ENCODE assay signal across 12 cellular contexts in genomic region chr15:96037584-96037983, GRCh38.
DNase-seq lines count a peak whose midpoint lies in the region; ATAC-seq and TF ChIP-seq lines count a peak whose summit lies in the region.
"Had no signal": no experiment of that assay in that cellular context is flagged by ENCODE, and none has a peak within 500 bp of the region (broad histone marks: within the 10 kb centered on the region; RNA-seq: fewer than 3 reads in every experiment).

No MANE protein-coding gene starts in this region.

- peaks cover 0 to 11% (median 6%) of the 10 kb centered on the region in 4 donors for H3K4me1 Mint-ChIP-seq in naive thymus-derived CD8-positive, alpha-beta T cell

- H3K4me3 ChIP-seq in upper lobe of right lung = no peak overlapping the region

- H3K4me3 Mint-ChIP-seq in naive thymus-derived CD8-positive, alpha-beta T cell = no peak overlapping the region
- H3K4me3 Mint-ChIP-seq: CD4-positive, CD25-positive, alpha-beta regulatory T cell; IgD-negative memory B cell had no signal

- H3K27ac ChIP-seq in upper lobe of right lung = no peak overlapping the region

- DNase-seq in EH (ENCODE audit: low read depth) (peak; percentile 36), astrocyte of the hippocampus (ENCODE audit: low read depth, low spot score) (peak; percentile 63), middle frontal gyrus (ENCODE audit: extremely low spot score, low spot score) (no peak), upper lobe of right lung (no peak)
- DNase-seq in naive thymus-derived CD8-positive, alpha-beta T cell = no peak
- DNase-seq: activated gamma-delta T cell, NCI-H69 had no signal

- TF ChIP-seq CTCF in upper lobe of right lung (IDR thresholded peaks at IDR 0.05) = no peak

- H3K27me3 Mint-ChIP-seq in naive thymus-derived CD8-positive, alpha-beta T cell = peaks cover 20 to 93% (median 49%) of the 10 kb centered on the region in 5 donors

- POLR2A ChIA-PET in naive thymus-derived CD8-positive, alpha-beta T cell (lab: Charles Lee) = no interaction called here

- intact Hi-C loops in upper lobe of right lung (cut with DNase I) = no loop called here

- peaks cover 0 to 6% (median 0%) of the 10 kb centered on the region in 9 donors for H3K9me3 Mint-ChIP-seq in naive thymus-derived CD8-positive, alpha-beta T cell

- peaks cover 0 to 5% (median 0%) of the 10 kb centered on the region in 3 donors for H3K36me3 Mint-ChIP-seq in naive thymus-derived CD8-positive, alpha-beta T cell
- H3K36me3 Mint-ChIP-seq: CD4-positive, CD25-positive, alpha-beta regulatory T cell; IgD-negative memory B cell had no signal

- H3K9me3 ChIP-seq in upper lobe of right lung = no peaks in the 10 kb centered on the region

- no peaks in the 10 kb centered on the region for H3K27me3 ChIP-seq in upper lobe of right lung

- ATAC-seq in GM21447 (IDR thresholded peaks at IDR 0.05; ENCODE audit: unreplicated experiment) = peak; percentile 63
- peak; percentile 50 for ATAC-seq in HG03457 (IDR thresholded peaks at IDR 0.05; ENCODE audit: unreplicated experiment)
- no peak for ATAC-seq in naive thymus-derived CD8-positive, alpha-beta T cell
- ATAC-seq in GM18861 (IDR thresholded peaks at IDR 0.05; ENCODE audit: unreplicated experiment) = no peak
- no peak for ATAC-seq in upper lobe of right lung

- no peaks in the 10 kb centered on the region for H3K36me3 ChIP-seq in upper lobe of right lung

- no peaks in the 10 kb centered on the region for H3K4me1 ChIP-seq in upper lobe of right lung

- no peak overlapping the region for H3K27ac Mint-ChIP-seq in naive thymus-derived CD8-positive, alpha-beta T cell
- H3K27ac Mint-ChIP-seq: CD4-positive, CD25-positive, alpha-beta regulatory T cell; IgD-negative memory B cell had no signal

Comparison
In these comparisons a context has a peak if more than half of its experiments do, and no peak if none do; other contexts are left out.
1. DNase-seq: peak in EH (single experiment) and astrocyte of the hippocampus (single experiment); none in naive thymus-derived CD8-positive, alpha-beta T cell (0 of 10), middle frontal gyrus (single experiment) and upper lobe of right lung (single experiment).
2. ATAC-seq: peak in GM21447 (single experiment) and HG03457 (single experiment); none in naive thymus-derived CD8-positive, alpha-beta T cell (0 of 2), GM18861 (single experiment) and upper lobe of right lung (single experiment).